In genomic region chr11:83035070-83035854, GRCh38 we compare ENCODE assay signal across 9 cellular contexts. TPM values are rescaled to one million over a fixed set of nuclear protein-coding genes. Genes with fewer than 3 reads are reported as not detected.
DNase-seq lines count a peak whose midpoint lies in the region; ATAC-seq, FAIRE-seq and TF ChIP-seq lines count a peak whose summit lies in the region.
"Had no signal": no experiment of that assay in that cellular context is flagged by ENCODE, and none has a peak within 500 bp of the region (broad histone marks: within the 10 kb centered on the region; RNA-seq: fewer than 3 reads in every experiment).

No MANE protein-coding gene starts in this region.

- H3K27me3 ChIP-seq in K562 (ENCODE audit: control insufficient read depth in 2 of 2, insufficient read depth in 2 of 2, low read length in 2 of 2), result no peaks in the 10 kb centered on the region; a peak in 1 of 5 replicates
- H3K27me3 ChIP-seq: pancreas had no signal

- DNase-seq in K562 (ENCODE audit: extremely low read depth in 1 of 4, low spot score in 3 of 4) (no peak), osteocyte (ENCODE audit: extremely low spot score, unreplicated experiment) (no peak), inferior parietal cortex (ENCODE audit: extremely low spot score) (no peak), urothelium cell line (ENCODE audit: low spot score) (no peak), GM19240 (ENCODE audit: insufficient read length, low spot score) (no peak), DMS53 treated with DMSO at 0.1 percent for 48 hours (lab: John Stamatoyannopoulos, UW; ENCODE audit: unreplicated experiment) (no peak)

- H3K9me1 ChIP-seq in K562 (ENCODE audit: control insufficient read depth, insufficient read depth, low read length), result no peaks in the 10 kb centered on the region

- no peak overlapping the region for H3K27ac ChIP-seq in K562 (ENCODE audit: extremely low read depth, low read depth, low read length)

- H2AFZ ChIP-seq in K562 (ENCODE audit: low read depth, low read length), result no peak overlapping the region

- CTCF ChIA-PET in K562 (lab: Yijun Ruan, JAX; ENCODE audit: low intra/inter-chr PET ratio), result no interaction called here

- TF ChIP-seq EP300 in K562 (IDR thresholded peaks at IDR 0.05; ENCODE audit: low read length), result no peak

- H3K4me3 Mint-ChIP-seq in osteocyte (ENCODE audit: unreplicated experiment), result peak overlapping the region; percentile 15

- H3K36me3 Mint-ChIP-seq in osteocyte (ENCODE audit: unreplicated experiment), result peaks cover 10% of the 10 kb centered on the region

- TF ChIP-seq POLR2A in K562 (conservative IDR thresholded peaks at IDR 0.05), result no peak

- H3K9me3 ChIP-seq in K562 (replicated peaks; ENCODE audit: control insufficient read depth, insufficient read depth, low read depth, low read length), result no peaks in the 10 kb centered on the region
- H3K9me3 ChIP-seq: pancreas had no signal

- peaks cover 4 to 7% of the 10 kb centered on the region in 2 experiments; a peak in 3 of 5 replicates for H3K4me1 ChIP-seq in K562 (replicated peaks in 1 of 2; ENCODE audit: control insufficient read depth in 2 of 2, insufficient read depth in 2 of 2, low read length in 2 of 2)

- H3K4me3 ChIP-seq in K562, result no peak overlapping the region
- H3K4me3 ChIP-seq: pancreas had no signal

- no peak for TF ChIP-seq RAD21 in K562 (CRISPR knock-in tag; conservative IDR thresholded peaks at IDR 0.05 in 1 of 2, IDR thresholded peaks at IDR 0.05 in 1 of 2)

- FAIRE-seq in K562 (lab: Jason Lieb, UNC), result no peak
- no peak for FAIRE-seq in urothelium cell line (lab: Jason Lieb, UNC)
- FAIRE-seq: pancreas had no signal

- no peak for TF ChIP-seq CTCF in K562 (IDR thresholded peaks at IDR 0.05 in 2 of 3, conservative IDR thresholded peaks at IDR 0.05 in 1 of 3; ENCODE audit: insufficient read depth in 2 of 3, low read depth in 1 of 3, low read length in 3 of 3)
- TF ChIP-seq CTCF in osteocyte (IDR thresholded peaks at IDR 0.05), result no peak

- WGBS in K562 (ENCODE audit: insufficient coverage, low coverage, missing lambda C conversion rate), result 24% methylated on average over 6 of the region's 6 CpGs

- H3K79me2 ChIP-seq in K562 (ENCODE audit: control insufficient read depth, insufficient read depth, low read length), result no peaks in the 10 kb centered on the region

- BruUV-seq in K562 (replicated peaks; lab: Mats Ljungman, UMichigan), result no TSS peak

- no peaks in the 10 kb centered on the region for H3K9me3 Mint-ChIP-seq in osteocyte (ENCODE audit: unreplicated experiment)

- intact Hi-C loops in K562 (cut with micrococcal nuclease), result no loop called here

- H4K20me1 ChIP-seq in K562 (replicated peaks; ENCODE audit: control insufficient read depth, insufficient read depth, low read length), result no peaks in the 10 kb centered on the region; the same call in 1 of the 2 replicates

- peaks cover 80% of the 10 kb centered on the region for H3K4me1 Mint-ChIP-seq in osteocyte (ENCODE audit: unreplicated experiment)

- H3K4me2 ChIP-seq in K562 (ENCODE audit: insufficient read depth, low read length), result no peak overlapping the region

- H3K27ac Mint-ChIP-seq in osteocyte (ENCODE audit: unreplicated experiment), result peak overlapping the region; percentile 89

- no peaks in the 10 kb centered on the region for H3K36me3 ChIP-seq in K562 (ENCODE audit: control insufficient read depth, insufficient read depth, low read length)
- H3K36me3 ChIP-seq: pancreas had no signal

- no peaks in the 10 kb centered on the region for H3K27me3 Mint-ChIP-seq in osteocyte (ENCODE audit: unreplicated experiment)

- H3K9ac ChIP-seq in K562 (ENCODE audit: insufficient read depth in 1 of 2, low read depth in 2 of 2, low read length in 2 of 2), result no peak overlapping the region

- in situ Hi-C loops in K562 (cut with MboI), result no loop called here

- POLR2A ChIA-PET in K562 (lab: Yijun Ruan, JAX), result no interaction called here

- ATAC-seq in GM18868 (IDR thresholded peaks at IDR 0.05; ENCODE audit: unreplicated experiment) (peak; percentile 63), HG03196 (IDR thresholded peaks at IDR 0.05; ENCODE audit: unreplicated experiment) (peak; percentile 52), K562 (no peak; the same call in 2 of the 3 replicates)

TF ChIP-seq in K562, 482 proteins besides CTCF, POLR2A, EP300 and RAD21:
- TF ChIP-seq KLF13 (tag; IDR thresholded peaks at IDR 0.05; ENCODE audit: borderline replicate concordance, low read depth) (no peak), USF2 (CRISPR knock-in tag; IDR thresholded peaks at IDR 0.05) (0 out of 2 replicates have a peak, but pooled peaks have one; percentile 19)

RNA-seq across cellular contexts. Expression of gene RAB30, which starts 36.4 kb away (rescaled TPM):
- 1.1 and 2.7 TPM in 2 replicates for total RNA-seq in K562 (2011; cell fraction: chromatin; rRNA removed; ENCODE audit: low replicate concordance)
- 0.17 and 0.92 TPM in 2 replicates for total RNA-seq in K562 (2011; cell fraction: nucleolus; rRNA removed)
- 0.88 and 1.5 TPM in 2 replicates for total RNA-seq in K562 (2011; cell fraction: nucleoplasm; rRNA removed)
- total RNA-seq in K562 (2014; rRNA removed) (0.29 and 1.2 TPM in 2 replicates), K562 (2014; rRNA removed; fragmentation: Illumina TruSeq; extraction: Trizol) (0.83 and 1.1 TPM in 2 replicates), K562 (2015; rRNA removed; fragmentation: Illumina TruSeq; extraction: Trizol) (0.58 and 1.1 TPM in 2 replicates), K562 (2021) (0.71 and 0.72 TPM in 2 replicates), osteocyte (73.8 and 79.7 TPM in 2 replicates)
- polyA plus RNA-seq in K562 (2011; rRNA removed) (0.84 and 1.0 TPM in 2 replicates), K562 (2014; fragmentation: Illumina TruSeq; extraction: Trizol) (1.3 TPM in 2 replicates), K562 (2014; fragmentation: Nextera tagmentation; extraction: Ambion mirVana) (1 to 10 TPM in 1 of 2 experiments, under 1 TPM in 1; 0.68 to 1.0 TPM), K562 (2014; rRNA removed) (0.29 and 0.42 TPM in 2 replicates)
- 0.28 and 0.94 TPM in 2 replicates for polyA plus RNA-seq in K562 (2011; cell fraction: cytosol; rRNA removed)
- 0.38 and 0.46 TPM in 2 replicates for polyA plus RNA-seq in K562 (2011; cell fraction: nucleus; rRNA removed)
- 1.00 and 1.1 TPM in 2 replicates for polyA plus RNA-seq in K562 (2012)
- 1.1 and 3.2 TPM in 2 replicates for polyA minus RNA-seq in K562 (2011; rRNA and poly(A)+ RNA removed)
- 0.38 and 1.4 TPM in 2 replicates for polyA minus RNA-seq in K562 (2011; cell fraction: cytosol; rRNA and poly(A)+ RNA removed)
- 0.27 and 1.00 TPM in 2 replicates for polyA minus RNA-seq in K562 (2011; cell fraction: nucleus; rRNA and poly(A)+ RNA removed)

Comparison
In these comparisons a context has a peak if more than half of its experiments do, and no peak if none do; other contexts are left out.
1. RNA of gene RAB30, which starts 36.4 kb away (total RNA-seq): 73.8 to 79.7 TPM in osteocyte; 0.17 to 2.7 TPM in K562; every median in the first group is over 10 times any median in the second.